8 cellular contexts compared by ENCODE assay signal in genomic region chr17:82496529-82497434, GRCh38. TPM values are rescaled to one million over a fixed set of nuclear protein-coding genes. Genes with fewer than 3 reads are reported as not detected.
DNase-seq lines count a peak whose midpoint lies in the region; ATAC-seq and TF ChIP-seq lines count a peak whose summit lies in the region.

No MANE protein-coding gene starts in this region.

- CTCF ChIA-PET in AG04449 (lab: Yijun Ruan, JAX), result interaction anchor here (0.8 to 3.6 kb wide), 5 partner anchors 7 to 57 kb away, joined by 3 to 19 read pairs (median 5); no protein-coding TSS in a partner anchor

- peak; percentile 46 for ATAC-seq in GM18873 (IDR thresholded peaks at IDR 0.05; ENCODE audit: low FRiP score, unreplicated experiment)
- peak; percentile 58 for ATAC-seq in HG03342 (IDR thresholded peaks at IDR 0.05; ENCODE audit: unreplicated experiment)

- DNase-seq in AG04449 (ENCODE audit: low read depth, low spot score), result no peak
- peak; percentile 86 for DNase-seq in NCI-H460 (ENCODE audit: extremely low read depth, low read depth)
- DNase-seq in activated CD4-positive, alpha-beta T cell treated with anti-CD3 and anti-CD28 coated beads for 4 hours, result peak; percentile 84 to 91
- DNase-seq in choroid plexus epithelial cell (ENCODE audit: low read depth), result peak; percentile 93
- DNase-seq in kidney tubule cell (ENCODE audit: low spot score), result peak; percentile 90
- peak; percentile 96 for DNase-seq in stimulated activated CD4-positive, alpha-beta T cell treated with anti-CD3 and anti-CD28 coated beads, Interleukin-15, amount 100 ng/mL, for 24 hours

- POLR2A ChIA-PET in AG04449 (lab: Yijun Ruan, JAX), result interaction anchor here (0.6 kb wide), 1 partner anchor 71 kb away, joined by 3 read pairs; no protein-coding TSS in a partner anchor

- H3K4me3 ChIP-seq in AG04449 (ENCODE audit: low read depth, low read length) (peak overlapping the region; percentile 67), choroid plexus epithelial cell (ENCODE audit: low read depth, low read length) (peak overlapping the region; percentile 71)

- TF ChIP-seq CTCF in AG04449 (IDR thresholded peaks at IDR 0.05; ENCODE audit: insufficient read depth, low read length, missing control alignments) (no peak), choroid plexus epithelial cell (conservative IDR thresholded peaks at IDR 0.05; ENCODE audit: low read depth, low read length) (no peak)

RNA-seq across cellular contexts. Expression of gene FOXK2, which starts 22.8 kb away (rescaled TPM):
- total RNA-seq in NCI-H460 (2014; rRNA removed; shearing (Covaris generic)), result 43.9 and 45.9 TPM in 2 replicates
- 42.6 and 60.3 TPM in 2 replicates for polyA plus RNA-seq in NCI-H460 (2014; cell fraction: nucleus; rRNA removed)

RNA-seq across cellular contexts. Expression of gene NARF, which starts 38.2 kb away (rescaled TPM):
- total RNA-seq in NCI-H460 (2014; rRNA removed; shearing (Covaris generic)), result 26.6 and 37.7 TPM in 2 replicates
- 39.3 and 56.5 TPM in 2 replicates for polyA plus RNA-seq in NCI-H460 (2014; cell fraction: nucleus; rRNA removed)

RNA-seq across cellular contexts. Expression of gene CYBC1, which starts 46.2 kb away (rescaled TPM):
- total RNA-seq in NCI-H460 (2014; rRNA removed; shearing (Covaris generic)), result 39.5 TPM in 2 replicates
- 123 and 157 TPM in 2 replicates for polyA plus RNA-seq in NCI-H460 (2014; cell fraction: nucleus; rRNA removed)
